ENCODE assay signal across 9 cellular contexts in the genomic region with DNA sequence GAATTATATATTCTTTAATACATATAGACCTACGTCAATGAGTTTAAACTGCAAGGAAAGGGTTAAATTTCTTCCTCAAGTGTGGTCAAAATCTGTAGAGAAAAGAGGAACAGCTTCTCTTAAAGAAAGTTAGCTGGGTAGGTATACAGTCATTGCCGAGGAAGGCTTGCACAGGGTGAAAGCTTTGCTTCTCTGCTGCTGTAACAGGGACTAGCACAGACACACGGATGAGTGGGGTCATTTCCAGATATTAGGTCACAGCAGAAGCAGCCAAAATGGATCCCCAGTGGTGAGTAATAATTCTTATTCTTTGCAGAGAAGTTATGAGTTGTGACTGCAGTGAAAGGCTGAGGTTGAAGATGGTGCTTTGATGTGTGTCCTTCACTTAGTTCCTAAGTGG. TPM values are rescaled to one million over a fixed set of nuclear protein-coding genes. Genes with fewer than 3 reads are reported as not detected.
DNase-seq lines count a peak whose midpoint lies in the region; ATAC-seq, FAIRE-seq and TF ChIP-seq lines count a peak whose summit lies in the region.
"Had no signal": no experiment of that assay in that cellular context is flagged by ENCODE, and none has a peak within 500 bp of the region (broad histone marks: within the 10 kb centered on the region; RNA-seq: fewer than 3 reads in every experiment).

TSS of gene CD86 (plus strand) at position 148 of the 400 bp plus-strand sequence. CDS start at position 276, 128 bp downstream.

- H3K27ac Mint-ChIP-seq in GM23338, result no peak within 1 kb of the TSS

- no peak within 1 kb of the TSS for H3K4me3 Mint-ChIP-seq in GM23338

- peak within 1 kb of the TSS; percentile 61; the same call in 1 of the 2 replicates for H2AFZ ChIP-seq in GM23338

- H3F3A ChIP-seq in GM23338 (replicated peaks; ENCODE audit: low read depth), result no peaks in the 10 kb centered on the region

- peaks cover 3% of the 10 kb centered on the region; the same call in 1 of the 2 replicates for H3K9me2 ChIP-seq in GM23338 (ENCODE audit: insufficient read depth)

- peaks cover 4% of the 10 kb centered on the region for H3K27me3 Mint-ChIP-seq in GM23338 (ENCODE audit: insufficient read depth, low read depth, poor library complexity)

- no peaks in the 10 kb centered on the region for H4K20me1 ChIP-seq in GM23338 (replicated peaks; ENCODE audit: insufficient read depth)

- no peak for TF ChIP-seq CTCF in GM23338 (conservative IDR thresholded peaks at IDR 0.05; ENCODE audit: low read depth in 2 of 2)
- TF ChIP-seq CTCF in lower leg skin (IDR thresholded peaks at IDR 0.05), result no peak

- H3K4me3 ChIP-seq in GM23338 (no peak within 1 kb of the TSS), lower leg skin (ENCODE audit: low read depth, poor library complexity, severe bottlenecking) (no peak within 1 kb of the TSS)

- no peak for FAIRE-seq in H54 (lab: Jason Lieb, UNC)

- H3K4me1 Mint-ChIP-seq in GM23338, result peaks cover 15% of the 10 kb centered on the region

- H3K4me1 ChIP-seq in GM23338 (ENCODE audit: insufficient read depth), result peaks cover 9% of the 10 kb centered on the region; the same call in 1 of the 2 replicates

- H3K36me3 ChIP-seq in GM23338 (ENCODE audit: insufficient read depth), result no peaks in the 10 kb centered on the region
- H3K36me3 ChIP-seq: neutrophil had no signal

- DNase-seq in GM23338 (ENCODE audit: low spot score) (no peak), MV-4-11 (lab: John Stamatoyannopoulos, UW) (peak; percentile 92), mesenteric fat pad (ENCODE audit: low spot score) (no peak), lower leg skin (ENCODE audit: low spot score in 2 of 2) (no peak), NCI-H748 treated with DMSO at 0.1 percent for 48 hours (lab: John Stamatoyannopoulos, UW) (no peak), kidney tubule cell (ENCODE audit: low spot score) (no peak), H54 (ENCODE audit: insufficient read length, low spot score) (no peak)

- H3K27me3 ChIP-seq in GM23338 (ENCODE audit: insufficient read depth), result no peaks in the 10 kb centered on the region

- 42% methylated on average over 3 of the region's 3 CpGs for WGBS in lower leg skin, 2 donors

- H3K36me3 Mint-ChIP-seq in GM23338 (ENCODE audit: low read depth), result no peaks in the 10 kb centered on the region

- no peaks in the 10 kb centered on the region for H3K79me2 ChIP-seq in GM23338 (replicated peaks; ENCODE audit: insufficient read depth)

- H3K4me2 ChIP-seq in GM23338, result 0 out of 2 replicates have a peak within 1 kb of the TSS, but pooled peaks have one; percentile 15

- intact Hi-C loops in lower leg skin (cut with DNase I; ENCODE audit: low total_unique reads), result no loop called here

- H3K9me3 Mint-ChIP-seq in GM23338, result no peaks in the 10 kb centered on the region

- ATAC-seq in GM18511 (IDR thresholded peaks at IDR 0.05; ENCODE audit: unreplicated experiment) (peak; percentile 91), GM23338 (no peak; the same call in 2 of the 3 replicates)

- H3K27ac ChIP-seq in GM23338 (ENCODE audit: low read depth), result no peak within 1 kb of the TSS
- H3K27ac ChIP-seq: neutrophil had no signal

- no peak for TF ChIP-seq POLR2A in lower leg skin (IDR thresholded peaks at IDR 0.05)
- TF ChIP-seq POLR2A in H54 (IDR thresholded peaks at IDR 0.05; ENCODE audit: low read depth, low read length), result no peak

TF ChIP-seq in GM23338, 12 proteins besides CTCF, POLR2A, EP300 and RAD21:
- TF ChIP-seq, protein P1, sequence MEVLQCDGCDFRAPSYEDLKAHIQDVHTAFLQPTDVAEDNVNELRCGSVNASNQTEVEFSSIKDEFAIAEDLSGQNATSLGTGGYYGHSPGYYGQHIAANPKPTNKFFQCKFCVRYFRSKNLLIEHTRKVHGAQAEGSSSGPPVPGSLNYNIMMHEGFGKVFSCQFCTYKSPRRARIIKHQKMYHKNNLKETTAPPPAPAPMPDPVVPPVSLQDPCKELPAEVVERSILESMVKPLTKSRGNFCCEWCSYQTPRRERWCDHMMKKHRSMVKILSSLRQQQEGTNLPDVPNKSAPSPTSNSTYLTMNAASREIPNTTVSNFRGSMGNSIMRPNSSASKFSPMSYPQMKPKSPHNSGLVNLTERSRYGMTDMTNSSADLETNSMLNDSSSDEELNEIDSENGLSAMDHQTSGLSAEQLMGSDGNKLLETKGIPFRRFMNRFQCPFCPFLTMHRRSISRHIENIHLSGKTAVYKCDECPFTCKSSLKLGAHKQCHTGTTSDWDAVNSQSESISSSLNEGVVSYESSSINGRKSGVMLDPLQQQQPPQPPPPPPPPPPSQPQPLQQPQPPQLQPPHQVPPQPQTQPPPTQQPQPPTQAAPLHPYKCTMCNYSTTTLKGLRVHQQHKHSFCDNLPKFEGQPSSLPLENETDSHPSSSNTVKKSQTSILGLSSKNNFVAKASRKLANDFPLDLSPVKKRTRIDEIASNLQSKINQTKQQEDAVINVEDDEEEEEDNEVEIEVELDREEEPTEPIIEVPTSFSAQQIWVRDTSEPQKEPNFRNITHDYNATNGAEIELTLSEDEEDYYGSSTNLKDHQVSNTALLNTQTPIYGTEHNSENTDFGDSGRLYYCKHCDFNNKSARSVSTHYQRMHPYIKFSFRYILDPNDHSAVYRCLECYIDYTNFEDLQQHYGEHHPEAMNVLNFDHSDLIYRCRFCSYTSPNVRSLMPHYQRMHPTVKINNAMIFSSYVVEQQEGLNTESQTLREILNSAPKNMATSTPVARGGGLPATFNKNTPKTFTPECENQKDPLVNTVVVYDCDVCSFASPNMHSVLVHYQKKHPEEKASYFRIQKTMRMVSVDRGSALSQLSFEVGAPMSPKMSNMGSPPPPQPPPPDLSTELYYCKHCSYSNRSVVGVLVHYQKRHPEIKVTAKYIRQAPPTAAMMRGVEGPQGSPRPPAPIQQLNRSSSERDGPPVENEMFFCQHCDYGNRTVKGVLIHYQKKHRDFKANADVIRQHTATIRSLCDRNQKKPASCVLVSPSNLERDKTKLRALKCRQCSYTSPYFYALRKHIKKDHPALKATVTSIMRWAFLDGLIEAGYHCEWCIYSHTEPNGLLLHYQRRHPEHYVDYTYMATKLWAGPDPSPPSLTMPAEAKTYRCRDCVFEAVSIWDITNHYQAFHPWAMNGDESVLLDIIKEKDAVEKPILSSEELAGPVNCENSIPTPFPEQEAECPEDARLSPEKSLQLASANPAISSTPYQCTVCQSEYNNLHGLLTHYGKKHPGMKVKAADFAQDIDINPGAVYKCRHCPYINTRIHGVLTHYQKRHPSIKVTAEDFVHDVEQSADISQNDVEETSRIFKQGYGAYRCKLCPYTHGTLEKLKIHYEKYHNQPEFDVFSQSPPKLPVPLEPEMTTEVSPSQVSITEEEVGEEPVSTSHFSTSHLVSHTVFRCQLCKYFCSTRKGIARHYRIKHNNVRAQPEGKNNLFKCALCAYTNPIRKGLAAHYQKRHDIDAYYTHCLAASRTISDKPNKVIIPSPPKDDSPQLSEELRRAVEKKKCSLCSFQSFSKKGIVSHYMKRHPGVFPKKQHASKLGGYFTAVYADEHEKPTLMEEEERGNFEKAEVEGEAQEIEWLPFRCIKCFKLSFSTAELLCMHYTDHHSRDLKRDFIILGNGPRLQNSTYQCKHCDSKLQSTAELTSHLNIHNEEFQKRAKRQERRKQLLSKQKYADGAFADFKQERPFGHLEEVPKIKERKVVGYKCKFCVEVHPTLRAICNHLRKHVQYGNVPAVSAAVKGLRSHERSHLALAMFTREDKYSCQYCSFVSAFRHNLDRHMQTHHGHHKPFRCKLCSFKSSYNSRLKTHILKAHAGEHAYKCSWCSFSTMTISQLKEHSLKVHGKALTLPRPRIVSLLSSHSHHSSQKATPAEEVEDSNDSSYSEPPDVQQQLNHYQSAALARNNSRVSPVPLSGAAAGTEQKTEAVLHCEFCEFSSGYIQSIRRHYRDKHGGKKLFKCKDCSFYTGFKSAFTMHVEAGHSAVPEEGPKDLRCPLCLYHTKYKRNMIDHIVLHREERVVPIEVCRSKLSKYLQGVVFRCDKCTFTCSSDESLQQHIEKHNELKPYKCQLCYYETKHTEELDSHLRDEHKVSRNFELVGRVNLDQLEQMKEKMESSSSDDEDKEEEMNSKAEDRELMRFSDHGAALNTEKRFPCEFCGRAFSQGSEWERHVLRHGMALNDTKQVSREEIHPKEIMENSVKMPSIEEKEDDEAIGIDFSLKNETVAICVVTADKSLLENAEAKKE (CRISPR knock-in tag; IDR thresholded peaks at IDR 0.05), result no peak
- no peak for TF ChIP-seq EZH2 (IDR thresholded peaks at IDR 0.05; ENCODE audit: low read depth, unreplicated experiment)
- no peak for TF ChIP-seq NANOG (IDR thresholded peaks at IDR 0.05; ENCODE audit: borderline replicate concordance)

RNA-seq across cellular contexts. Expression of gene CD86, which starts in this region (rescaled TPM):
- 0.97 TPM in 1 of 2 replicates, not detected in the other for total RNA-seq in GM23338 (2014; rRNA removed; shearing (Covaris generic))
- polyA plus RNA-seq in GM23338 (2016; fragmentation: Nextera tagmentation; extraction: Ambion mirVana), result not detected in 2 replicates
- total RNA-seq in mesenteric fat pad, result 15.4 TPM
- 1 to 10 TPM in 3 of 4 donors, under 1 TPM in 1; 0.91 to 3.6 (median 2.7) TPM for total RNA-seq in lower leg skin
